In the genomic region with DNA sequence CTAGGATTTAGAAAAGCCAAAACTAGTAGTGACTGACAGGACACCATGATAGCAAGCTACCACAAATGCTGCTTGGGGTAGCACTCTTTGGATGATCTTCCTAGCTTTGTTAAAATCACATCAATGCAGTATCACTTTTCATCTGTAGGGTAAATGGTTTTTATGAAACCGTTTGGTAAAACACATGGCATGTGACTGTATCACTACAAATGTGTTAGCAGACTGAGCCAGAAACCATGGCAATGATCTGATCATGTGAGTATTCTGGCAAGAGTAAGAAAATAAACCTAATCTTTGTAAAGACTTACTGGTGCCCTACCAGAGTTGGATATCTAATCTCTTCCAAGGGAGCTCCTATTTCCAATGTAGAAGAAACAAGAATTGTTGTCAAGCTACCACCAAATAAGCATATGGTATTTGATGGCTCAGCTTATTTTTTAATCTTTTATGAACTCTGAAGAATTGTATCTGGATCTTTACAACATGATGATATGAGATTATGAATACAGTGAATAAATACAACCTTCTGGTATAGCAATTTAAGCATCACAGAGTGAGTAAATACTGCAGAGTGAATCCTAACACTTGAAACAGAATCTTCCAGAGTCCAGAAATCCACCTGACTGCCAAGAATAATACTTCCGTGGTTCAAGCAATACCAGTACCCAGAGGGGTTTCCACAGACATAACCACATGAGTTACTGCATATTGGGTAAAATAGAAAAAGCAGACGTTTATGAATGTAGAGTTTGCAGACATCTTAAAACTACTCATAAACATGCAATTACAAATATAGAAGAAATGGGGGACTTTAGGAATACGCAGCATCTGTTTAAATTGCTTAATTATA, we compare ENCODE assay signal across 15 cellular contexts.
DNase-seq lines count a peak whose midpoint lies in the region; ATAC-seq, FAIRE-seq and TF ChIP-seq lines count a peak whose summit lies in the region.
"Had no signal": no experiment of that assay in that cellular context is flagged by ENCODE, and none has a peak within 500 bp of the region (broad histone marks: within the 10 kb centered on the region; RNA-seq: fewer than 3 reads in every experiment).

No MANE protein-coding gene starts in this region.

- no peaks in the 10 kb centered on the region for H3K27me3 Mint-ChIP-seq in neural progenitor cell (ENCODE audit: insufficient read depth, low read depth)

- TF ChIP-seq CTCF in epithelial cell of proximal tubule (conservative IDR thresholded peaks at IDR 0.05; ENCODE audit: low read depth, low read length) (peak; percentile 4), neural progenitor cell (IDR thresholded peaks at IDR 0.05) (no peak)

- TF ChIP-seq POLR2A in GM12891 (IDR thresholded peaks at IDR 0.05; ENCODE audit: low read depth, low read length): no peak

- H3K36me3 ChIP-seq in ACC112 (ENCODE audit: insufficient read depth, low read length): no peaks in the 10 kb centered on the region
- no peaks in the 10 kb centered on the region for H3K36me3 ChIP-seq in neural progenitor cell

- H3K4me3 Mint-ChIP-seq in neural progenitor cell: peak overlapping the region; percentile 95

- peaks cover 45% of the 10 kb centered on the region for H3K4me1 Mint-ChIP-seq in neural progenitor cell

- no peak overlapping the region for H3K27ac Mint-ChIP-seq in neural progenitor cell

- no peaks in the 10 kb centered on the region for H3K36me3 Mint-ChIP-seq in neural progenitor cell
- H3K36me3 Mint-ChIP-seq: CD8-positive, alpha-beta memory T cell; T-cell had no signal

- H3K4me2 ChIP-seq in neural progenitor cell: no peak overlapping the region

- H4K20me1 ChIP-seq in neural progenitor cell (ENCODE audit: low read depth): peaks cover 31% of the 10 kb centered on the region

- H3F3A ChIP-seq in neural progenitor cell (ENCODE audit: low read depth): peaks cover 15% of the 10 kb centered on the region

- H3K4me3 ChIP-seq in ACC112 (ENCODE audit: low read depth, low read length) (peak overlapping the region; percentile 91; the same call in 1 of the 2 replicates), epithelial cell of proximal tubule (ENCODE audit: low read depth, low read length) (peak overlapping the region; percentile 70), neural progenitor cell (no peak overlapping the region)
- H3K4me3 ChIP-seq: lung had no signal

- H3K79me2 ChIP-seq in ACC112 (ENCODE audit: control insufficient read depth, insufficient read depth, low read length, unreplicated experiment) (peaks cover 10% of the 10 kb centered on the region), neural progenitor cell (ENCODE audit: low read depth) (peaks cover 7% of the 10 kb centered on the region)

- peaks cover 13% of the 10 kb centered on the region for H3K4me1 ChIP-seq in ACC112 (ENCODE audit: control insufficient read depth, insufficient read depth, low read length, unreplicated experiment)
- H3K4me1 ChIP-seq in neural progenitor cell: peaks cover 5% of the 10 kb centered on the region

- H3K9me3 ChIP-seq in neural progenitor cell (ENCODE audit: low read depth): no peaks in the 10 kb centered on the region

- no peaks in the 10 kb centered on the region for H3K9me3 Mint-ChIP-seq in neural progenitor cell
- H3K9me3 Mint-ChIP-seq: CD8-positive, alpha-beta memory T cell; T-cell had no signal

- peak overlapping the region; percentile 1 for H2AFZ ChIP-seq in ACC112 (ENCODE audit: low read length, unreplicated experiment)
- no peak overlapping the region for H2AFZ ChIP-seq in neural progenitor cell (replicated peaks)

- no peak overlapping the region for H3K9ac ChIP-seq in neural progenitor cell

- H3K27ac ChIP-seq in ACC112 (ENCODE audit: low read depth, low read length): no peak overlapping the region
- no peak overlapping the region for H3K27ac ChIP-seq in neural progenitor cell
- H3K27ac ChIP-seq: HL-60 had no signal

- no peak for ATAC-seq in activated CD4-positive, CD25-positive, alpha-beta regulatory T cell treated with anti-CD3 and anti-CD28 coated beads, Interleukin-2, amount 50 U/mL, for 24 hours
- ATAC-seq: T-cell had no signal

- H3K27me3 ChIP-seq in ACC112 (ENCODE audit: insufficient read depth, low read length) (no peaks in the 10 kb centered on the region), neural progenitor cell (no peaks in the 10 kb centered on the region)

- in situ Hi-C loops in KBM-7 (cut with MboI; ENCODE audit: low pct_unique_long_range_greater_than_20kb, low sequenced_read_pairs): no loop called here

- peak; percentile 2 for DNase-seq in KBM-7
- DNase-seq in epithelial cell of proximal tubule (ENCODE audit: low read depth): no peak
- DNase-seq in neural progenitor cell (ENCODE audit: low spot score): no peak
- no peak for DNase-seq in activated CD4-positive, alpha-beta T cell treated with anti-CD3 and anti-CD28 coated beads, Interleukin-2, amount 50 U/mL, for 48 hours
- no peak for DNase-seq in posterior cingulate gyrus
- no peak for DNase-seq in GM12891 (ENCODE audit: insufficient read length, low spot score)
- DNase-seq: CD8-positive, alpha-beta memory T cell; effector memory CD4-positive, alpha-beta T cell; stimulated activated CD4-positive, alpha-beta T cell treated with anti-CD3 and anti-CD28 coated beads, Interleukin-4, amount 100 ng/mL, for 4 hours; T-cell had no signal

- FAIRE-seq in GM12891 (lab: Jason Lieb, UNC): no peak
- FAIRE-seq: GM18507 had no signal

- intact Hi-C loops in posterior cingulate gyrus (cut with DNase I): no loop called here

TF ChIP-seq in GM12891, 5 proteins besides CTCF, POLR2A, EP300 and RAD21:
- TF ChIP-seq POLR2AphosphoS5 (IDR thresholded peaks at IDR 0.05; ENCODE audit: low read depth, low read length) (no peak), SPI1 (IDR thresholded peaks at IDR 0.05; ENCODE audit: low read depth, low read length) (no peak), POU2F2 (IDR thresholded peaks at IDR 0.05; ENCODE audit: low read depth, low read length) (no peak), TAF1 (IDR thresholded peaks at IDR 0.05; ENCODE audit: low read depth, low read length) (no peak), PAX5 (IDR thresholded peaks at IDR 0.05; ENCODE audit: insufficient read depth, low read length, severe bottlenecking) (no peak)
